In the genomic region with DNA sequence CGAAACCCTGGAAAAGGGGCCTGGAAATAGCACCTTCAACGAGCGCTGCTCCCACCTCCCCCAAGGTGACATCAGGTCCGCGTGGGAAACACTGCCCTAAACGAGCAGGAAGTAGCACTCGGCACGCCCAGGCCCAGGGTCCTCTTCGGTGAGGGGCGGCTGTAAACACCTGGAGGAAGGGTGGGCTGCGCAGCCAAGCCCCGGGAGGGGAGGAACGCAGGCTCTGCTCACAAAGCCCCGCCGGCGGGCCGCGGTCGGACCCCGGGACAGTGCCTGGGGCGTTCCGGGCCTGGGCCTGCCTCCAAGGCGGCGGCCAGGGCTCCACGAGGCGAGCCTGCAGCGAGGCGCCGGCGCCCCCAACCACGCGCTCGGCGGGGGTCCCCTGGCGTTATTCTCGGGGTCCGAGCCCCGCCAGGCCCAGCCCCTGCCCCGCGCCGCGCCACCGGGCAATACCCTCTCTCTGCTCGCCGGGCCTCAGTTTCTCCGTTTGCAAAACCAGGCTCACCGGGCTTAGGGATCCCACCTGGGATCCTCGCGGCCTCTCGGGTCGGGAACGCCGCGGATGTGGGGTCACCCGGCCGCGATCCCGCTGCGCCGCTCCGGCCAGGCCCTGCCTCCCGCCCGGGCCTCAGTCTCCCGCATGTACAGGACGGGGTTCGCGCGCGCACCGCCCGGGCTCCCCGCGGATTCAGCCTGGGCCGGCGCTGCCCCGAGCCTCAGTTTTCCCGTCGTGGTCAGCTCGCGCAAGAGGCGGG, we compare ENCODE assay signal across 8 cellular contexts. TPM values are rescaled to one million over a fixed set of nuclear protein-coding genes. Genes with fewer than 3 reads are reported as not detected.
A peak's percentile ranks its signal among the peaks of the same experiment; 100 is the strongest.
DNase-seq lines count a peak whose midpoint lies in the region; ATAC-seq and TF ChIP-seq lines count a peak whose summit lies in the region.

No MANE protein-coding gene starts in this region.

- ATAC-seq in GM18907 (IDR thresholded peaks at IDR 0.05; ENCODE audit: unreplicated experiment): peak; percentile 19

- H3K4me3 ChIP-seq in AG04450 (ENCODE audit: low read depth, low read length) (peak overlapping the region; percentile 83), ectodermal cell (ENCODE audit: insufficient read depth, low read depth, low read length) (peak overlapping the region; percentile 81), stomach (peak overlapping the region; percentile 90 to 100 (median 97))

- DNase-seq in AG04450 (ENCODE audit: low read depth, low spot score): no peak
- peak; percentile 84 for DNase-seq in activated CD4-positive, alpha-beta T cell treated with anti-CD3 and anti-CD28 coated beads, Interleukin-2, amount 10 ng/mL, durations not matched to agents 7 days and 5 days
- DNase-seq in myocyte (ENCODE audit: low read depth): peak; percentile 12
- peak; percentile 68 for DNase-seq in stomach
- no peak for DNase-seq in NCI-H2196 treated with DMSO at 0.1 percent for 48 hours (lab: John Stamatoyannopoulos, UW; ENCODE audit: unreplicated experiment)

- intact Hi-C loops in stomach (cut with DNase I; ENCODE audit: low total_unique reads): no loop called here

- TF ChIP-seq CTCF in AG04450 (IDR thresholded peaks at IDR 0.05; ENCODE audit: low read depth, low read length) (no peak), stomach (IDR thresholded peaks at IDR 0.05) (no peak)

- H3K36me3 ChIP-seq in ectodermal cell (ENCODE audit: control insufficient read depth, insufficient read depth, low read length) (no peaks in the 10 kb centered on the region), stomach (peaks cover 0 to 16% (median 13%) of the 10 kb centered on the region in 4 donors)

- WGBS in ectodermal cell, 2 experiments: 1% methylated on average over 81 of the region's 81 CpGs
- WGBS in stomach, 5 donors: 0 to 1% (median 0%) methylated on average over 8 to 81 of the region's 81 CpGs

- peak overlapping the region; percentile 94 to 100 (median 96) for H3K4me3 Mint-ChIP-seq in IgD-negative memory B cell
- peak overlapping the region; percentile 99 for H3K4me3 Mint-ChIP-seq in activated CD4-positive, alpha-beta T cell treated with anti-CD3 and anti-CD28 coated beads, Interleukin-2, amount 10 ng/mL, durations not matched to agents 7 days and 5 days

- H3K4me1 ChIP-seq in ectodermal cell (ENCODE audit: control insufficient read depth, insufficient read depth, low read length): peaks cover 19% of the 10 kb centered on the region
- H3K4me1 ChIP-seq in stomach: peaks cover 59 to 71% (median 68%) of the 10 kb centered on the region in 4 donors

- peaks cover 13 to 23% (median 13%) of the 10 kb centered on the region in 3 donors for H3K4me1 Mint-ChIP-seq in IgD-negative memory B cell
- peaks cover 39% of the 10 kb centered on the region for H3K4me1 Mint-ChIP-seq in activated CD4-positive, alpha-beta T cell treated with anti-CD3 and anti-CD28 coated beads, Interleukin-2, amount 10 ng/mL, durations not matched to agents 7 days and 5 days

- no peaks in the 10 kb centered on the region for H3K27me3 Mint-ChIP-seq in IgD-negative memory B cell
- no peaks in the 10 kb centered on the region for H3K27me3 Mint-ChIP-seq in activated CD4-positive, alpha-beta T cell treated with anti-CD3 and anti-CD28 coated beads, Interleukin-2, amount 10 ng/mL, durations not matched to agents 7 days and 5 days

- peak overlapping the region; percentile 96 to 100 (median 98) for H3K27ac Mint-ChIP-seq in IgD-negative memory B cell
- H3K27ac Mint-ChIP-seq in activated CD4-positive, alpha-beta T cell treated with anti-CD3 and anti-CD28 coated beads, Interleukin-2, amount 10 ng/mL, durations not matched to agents 7 days and 5 days: peak overlapping the region; percentile 97

- no peak overlapping the region for H3K27ac ChIP-seq in AG04450 (ENCODE audit: low read depth, low read length)
- H3K27ac ChIP-seq in ectodermal cell (ENCODE audit: insufficient read depth, low read depth, low read length, poor library complexity, severe bottlenecking): no peak overlapping the region
- H3K27ac ChIP-seq in stomach: peak overlapping the region; percentile 93 to 96 (median 94)

- H3K9me3 Mint-ChIP-seq in IgD-negative memory B cell: no peaks in the 10 kb centered on the region
- H3K9me3 Mint-ChIP-seq in activated CD4-positive, alpha-beta T cell treated with anti-CD3 and anti-CD28 coated beads, Interleukin-2, amount 10 ng/mL, durations not matched to agents 7 days and 5 days: no peaks in the 10 kb centered on the region

- peaks cover 6% of the 10 kb centered on the region for H3K36me3 Mint-ChIP-seq in IgD-negative memory B cell
- peaks cover 15% of the 10 kb centered on the region for H3K36me3 Mint-ChIP-seq in activated CD4-positive, alpha-beta T cell treated with anti-CD3 and anti-CD28 coated beads, Interleukin-2, amount 10 ng/mL, durations not matched to agents 7 days and 5 days (ENCODE audit: low read depth)

- no peak for TF ChIP-seq EP300 in stomach (IDR thresholded peaks at IDR 0.05)

- POLR2A ChIA-PET in AG04450 (lab: Yijun Ruan, JAX): interaction anchor here (0.6 to 1.8 kb wide), 4 partner anchors 13 to 111 kb away, joined by 3 to 5 read pairs (median 4); partner anchors contain the start of gene BSG
- POLR2A ChIA-PET in activated CD4-positive, alpha-beta T cell treated with anti-CD3 and anti-CD28 coated beads, Interleukin-2, amount 10 ng/mL, durations not matched to agents 7 days and 5 days (lab: Charles Lee): interaction anchor here (0.6 kb wide), 1 partner anchor 406 kb away, joined by 3 read pairs; no protein-coding TSS in a partner anchor

- TF ChIP-seq POLR2A in stomach (IDR thresholded peaks at IDR 0.05): no peak

- no peaks in the 10 kb centered on the region for H3K27me3 ChIP-seq in AG04450 (ENCODE audit: control insufficient read depth, insufficient read depth, low read length)
- H3K27me3 ChIP-seq in ectodermal cell (ENCODE audit: control insufficient read depth, insufficient read depth, low read length, poor library complexity, severe bottlenecking): no peaks in the 10 kb centered on the region
- no peaks in the 10 kb centered on the region for H3K27me3 ChIP-seq in stomach

- H3K9me3 ChIP-seq in AG04450 (ENCODE audit: control insufficient read depth, insufficient read depth, low read length) (peaks cover 13% of the 10 kb centered on the region), ectodermal cell (ENCODE audit: control insufficient read depth, low read length) (no peaks in the 10 kb centered on the region), stomach (no peaks in the 10 kb centered on the region)

- CTCF ChIA-PET in AG04450 (lab: Charles Lee): interaction anchor here (1.4 kb wide), 1 partner anchor 72 kb away, joined by 6 read pairs; no protein-coding TSS in a partner anchor
- CTCF ChIA-PET in activated CD4-positive, alpha-beta T cell treated with anti-CD3 and anti-CD28 coated beads, Interleukin-2, amount 10 ng/mL, durations not matched to agents 7 days and 5 days (lab: Charles Lee): interaction anchor here (0.6 to 1.6 kb wide), 2 partner anchors 72 to 284 kb away, joined by 4 to 10 read pairs; no protein-coding TSS in a partner anchor

RNA-seq across cellular contexts. Expression of gene RNF126, which starts 0.6 kb away (rescaled TPM):
- polyA plus RNA-seq in AG04450 (2011; rRNA removed) (1.7 and 3.1 TPM in 2 replicates), IgD-negative memory B cell (108 TPM), stomach (10 to 100 TPM; 29.9 to 35.1 (median 35.0) TPM)
- 1.7 and 2.0 TPM in 2 replicates for polyA minus RNA-seq in AG04450 (2011; rRNA and poly(A)+ RNA removed)
- 10 to 100 TPM; 71.5 to 80.3 TPM for total RNA-seq in activated CD4-positive, alpha-beta T cell treated with anti-CD3 and anti-CD28 coated beads, Interleukin-2, amount 10 ng/mL, durations not matched to agents 7 days and 5 days
- polyA plus RNA-seq in ectodermal cell (2013, experiment 1 of 4): 44.2 TPM
- polyA plus RNA-seq in ectodermal cell (2013, experiment 2 of 4): 48.1 TPM
- polyA plus RNA-seq in ectodermal cell (2013, experiment 3 of 4): 51.1 TPM
- 47.9 TPM for polyA plus RNA-seq in ectodermal cell (2013, experiment 4 of 4)
- total RNA-seq in myocyte (86.4 and 94.6 TPM in 2 replicates), stomach (100 to 1,000 TPM in 1 of 5 donors, 10 to 100 TPM in 4; 21.1 to 240 (median 65.9) TPM)
- 77.1 TPM for polyA plus RNA-seq in myocyte (2012)

RNA-seq across cellular contexts. Expression of gene FSTL3, which starts 13.8 kb away (rescaled TPM):
- polyA plus RNA-seq in AG04450 (2011; rRNA removed) (21.2 and 23.2 TPM in 2 replicates), IgD-negative memory B cell (1.7 TPM), stomach (10 to 100 TPM; 12.5 to 32.8 (median 20.7) TPM)
- 12.7 and 12.8 TPM in 2 replicates for polyA minus RNA-seq in AG04450 (2011; rRNA and poly(A)+ RNA removed)
- total RNA-seq in activated CD4-positive, alpha-beta T cell treated with anti-CD3 and anti-CD28 coated beads, Interleukin-2, amount 10 ng/mL, durations not matched to agents 7 days and 5 days: 1 to 10 TPM; 1.6 to 2.1 TPM
- polyA plus RNA-seq in ectodermal cell (2013, experiment 1 of 4): 7.5 TPM
- 7.2 TPM for polyA plus RNA-seq in ectodermal cell (2013, experiment 2 of 4)
- polyA plus RNA-seq in ectodermal cell (2013, experiment 3 of 4): 8.0 TPM
- 7.2 TPM for polyA plus RNA-seq in ectodermal cell (2013, experiment 4 of 4)
- total RNA-seq in myocyte (157 and 175 TPM in 2 replicates), stomach (100 to 1,000 TPM in 1 of 5 donors, 10 to 100 TPM in 4; 12.3 to 136 (median 62.9) TPM)
- polyA plus RNA-seq in myocyte (2012): 372 TPM

RNA-seq across cellular contexts. Expression of gene FGF22, which starts 22.7 kb away (rescaled TPM):
- polyA plus RNA-seq in AG04450 (2011; rRNA removed) (not detected in 2 replicates), IgD-negative memory B cell (not detected), stomach (under 1 TPM; 0.37 to 0.76 (median 0.48) TPM)
- not detected in 2 replicates for polyA minus RNA-seq in AG04450 (2011; rRNA and poly(A)+ RNA removed)
- total RNA-seq in activated CD4-positive, alpha-beta T cell treated with anti-CD3 and anti-CD28 coated beads, Interleukin-2, amount 10 ng/mL, durations not matched to agents 7 days and 5 days: under 1 TPM in 1 of 2 experiments, not detected in 1; 0.12 TPM
- polyA plus RNA-seq in ectodermal cell (2013, experiment 1 of 4): 0.43 TPM
- polyA plus RNA-seq in ectodermal cell (2013, experiment 2 of 4): 0.34 TPM
- polyA plus RNA-seq in ectodermal cell (2013, experiment 3 of 4): 0.53 TPM
- polyA plus RNA-seq in ectodermal cell (2013, experiment 4 of 4): 0.20 TPM
- total RNA-seq in myocyte (0.16 and 0.21 TPM in 2 replicates), stomach (under 1 TPM in 1 of 5 donors, not detected in 4; 0.45 TPM)
- 0.61 TPM for polyA plus RNA-seq in myocyte (2012)

RNA-seq across cellular contexts. Expression of gene POLRMT, which starts 29.0 kb away (rescaled TPM):
- polyA plus RNA-seq in AG04450 (2011; rRNA removed) (15.5 and 21.1 TPM in 2 replicates), IgD-negative memory B cell (41.9 TPM), stomach (100 to 1,000 TPM in 1 of 3 donors, 10 to 100 TPM in 2; 73.5 to 103 (median 89.4) TPM)
- polyA minus RNA-seq in AG04450 (2011; rRNA and poly(A)+ RNA removed): 40.1 and 63.1 TPM in 2 replicates
- 10 to 100 TPM; 42.1 to 52.3 TPM for total RNA-seq in activated CD4-positive, alpha-beta T cell treated with anti-CD3 and anti-CD28 coated beads, Interleukin-2, amount 10 ng/mL, durations not matched to agents 7 days and 5 days
- 67.1 TPM for polyA plus RNA-seq in ectodermal cell (2013, experiment 1 of 4)
- 67.3 TPM for polyA plus RNA-seq in ectodermal cell (2013, experiment 2 of 4)
- 49.6 TPM for polyA plus RNA-seq in ectodermal cell (2013, experiment 3 of 4)
- 56.8 TPM for polyA plus RNA-seq in ectodermal cell (2013, experiment 4 of 4)
- total RNA-seq in myocyte (47.7 and 54.3 TPM in 2 replicates), stomach (100 to 1,000 TPM in 1 of 5 donors, 10 to 100 TPM in 4; 18.5 to 196 (median 57.8) TPM)
- polyA plus RNA-seq in myocyte (2012): 64.9 TPM

RNA-seq across cellular contexts. Expression of gene PRSS57, which starts 32.9 kb away (rescaled TPM):
- polyA plus RNA-seq in AG04450 (2011; rRNA removed) (not detected in 2 replicates), IgD-negative memory B cell (not detected), stomach (not detected)
- polyA minus RNA-seq in AG04450 (2011; rRNA and poly(A)+ RNA removed): not detected in 2 replicates
- not detected for total RNA-seq in activated CD4-positive, alpha-beta T cell treated with anti-CD3 and anti-CD28 coated beads, Interleukin-2, amount 10 ng/mL, durations not matched to agents 7 days and 5 days
- not detected for polyA plus RNA-seq in ectodermal cell (2013, experiment 1 of 4)
- polyA plus RNA-seq in ectodermal cell (2013, experiment 2 of 4): not detected
- polyA plus RNA-seq in ectodermal cell (2013, experiment 3 of 4): not detected
- polyA plus RNA-seq in ectodermal cell (2013, experiment 4 of 4): not detected
- total RNA-seq in myocyte (not detected in 2 replicates), stomach (not detected)
- not detected for polyA plus RNA-seq in myocyte (2012)

Comparison
In these comparisons a context has a peak if more than half of its experiments do, and no peak if none do; other contexts are left out.
1. DNase-seq: peak in activated CD4-positive, alpha-beta T cell treated with anti-CD3 and anti-CD28 coated beads, Interleukin-2, amount 10 ng/mL, durations not matched to agents 7 days and 5 days (single experiment), myocyte (single experiment) and stomach (single experiment); none in AG04450 (single experiment) and NCI-H2196 treated with DMSO at 0.1 percent for 48 hours (single experiment).
2. H3K27ac ChIP-seq: peak in stomach (5 of 5); none in AG04450 (single experiment) and ectodermal cell (single experiment).
3. RNA of gene FSTL3, which starts 13.8 kb away (total RNA-seq): 157 to 175 TPM in myocyte and 12.3 to 136 TPM in stomach; 1.6 to 2.1 TPM in activated CD4-positive, alpha-beta T cell treated with anti-CD3 and anti-CD28 coated beads, Interleukin-2, amount 10 ng/mL, durations not matched to agents 7 days and 5 days; every median in the first group is over 4 times any median in the second.
4. Peak in every context shown above with its lines, with median percentiles within 50 percentile points of each other: H3K4me3 ChIP-seq.